Comparison of ENCODE assay signal across 8 cellular contexts in the genomic region with DNA sequence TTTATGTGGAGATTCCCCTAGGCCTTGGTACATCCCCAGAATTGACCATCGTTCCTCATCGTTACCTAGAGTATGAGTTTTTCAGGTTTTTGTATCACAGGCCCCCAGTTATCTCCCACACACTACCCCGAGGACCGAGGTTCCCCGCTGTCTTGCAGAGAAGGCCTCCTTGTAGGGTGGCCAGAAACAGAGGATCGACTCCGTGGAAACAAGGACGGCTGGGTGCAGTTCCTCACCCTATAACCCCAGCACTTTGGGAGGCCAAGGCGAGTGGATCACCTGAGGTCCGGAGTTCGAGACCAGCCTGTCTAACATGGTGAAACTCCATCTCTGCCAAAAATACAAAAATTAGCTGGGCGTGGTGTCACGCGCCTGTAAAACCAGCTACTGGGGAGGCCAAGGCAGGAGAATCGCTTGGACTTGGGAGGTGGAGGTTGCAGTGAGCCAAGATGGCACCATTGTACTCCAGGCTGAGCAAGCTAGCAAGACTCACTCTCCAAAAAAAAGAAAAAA. TPM values are rescaled to one million over a fixed set of nuclear protein-coding genes. Genes with fewer than 3 reads are reported as not detected.
A peak's percentile ranks its signal among the peaks of the same experiment; 100 is the strongest.
DNase-seq lines count a peak whose midpoint lies in the region; ATAC-seq, FAIRE-seq and TF ChIP-seq lines count a peak whose summit lies in the region.

No MANE protein-coding gene starts in this region.

- peak overlapping the region; percentile 92 for H3K4me2 ChIP-seq in PC-9
- peak overlapping the region; percentile 74 for H3K4me2 ChIP-seq in endothelial cell of umbilical vein (ENCODE audit: insufficient read depth, low read length)
- peak overlapping the region; percentile 85 for H3K4me2 ChIP-seq in osteoblast (ENCODE audit: insufficient read depth, low read length)

- no peaks in the 10 kb centered on the region for H3K36me3 ChIP-seq in CD8-positive, alpha-beta T cell (ENCODE audit: insufficient read depth, low read length)
- H3K36me3 ChIP-seq in PC-9 (ENCODE audit: low read depth) = no peaks in the 10 kb centered on the region
- no peaks in the 10 kb centered on the region for H3K36me3 ChIP-seq in endothelial cell of umbilical vein (ENCODE audit: control insufficient read depth in 2 of 2, extremely low read depth in 1 of 2, insufficient read depth in 2 of 2, low read length in 2 of 2)
- H3K36me3 ChIP-seq in osteoblast (ENCODE audit: insufficient read depth, low read length) = no peaks in the 10 kb centered on the region

- H3K4me1 ChIP-seq in CD8-positive, alpha-beta T cell (ENCODE audit: insufficient read depth, low read length) = peaks cover 38% of the 10 kb centered on the region
- H3K4me1 ChIP-seq in PC-9 (replicated peaks; ENCODE audit: insufficient read depth) = peaks cover 19% of the 10 kb centered on the region
- H3K4me1 ChIP-seq in endothelial cell of umbilical vein (ENCODE audit: control insufficient read depth, extremely low read depth, insufficient read depth, low read length) = no peaks in the 10 kb centered on the region
- peaks cover 16% of the 10 kb centered on the region for H3K4me1 ChIP-seq in osteoblast (ENCODE audit: insufficient read depth, low read length)

- ATAC-seq in CD8-positive, alpha-beta T cell = no peak

- peak overlapping the region; percentile 54 for H3K27ac ChIP-seq in CD8-positive, alpha-beta T cell (ENCODE audit: low read depth, low read length)
- H3K27ac ChIP-seq in PC-9 (peak overlapping the region; percentile 51; the same call in 1 of the 2 replicates), endothelial cell of umbilical vein (ENCODE audit: insufficient read depth, low read depth, low read length) (peak overlapping the region; percentile 73), osteoblast (ENCODE audit: low read depth, low read length) (peak overlapping the region; percentile 60)

- H3K4me3 ChIP-seq in CD8-positive, alpha-beta T cell (ENCODE audit: low read depth, low read length) = peak overlapping the region; percentile 61
- H3K4me3 ChIP-seq in PC-9 = peak overlapping the region; percentile 59
- peak overlapping the region; percentile 2 to 63 (median 55) for H3K4me3 ChIP-seq in endothelial cell of umbilical vein (replicated peaks in 1 of 3; ENCODE audit: insufficient read depth in 1 of 3, low read depth in 1 of 3, low read length in 3 of 3)
- H3K4me3 ChIP-seq in osteoblast (ENCODE audit: insufficient read depth, low read length) = peak overlapping the region; percentile 91

- POLR2A ChIA-PET in CD8-positive, alpha-beta T cell (lab: Charles Lee) = interaction anchor here (0.6 to 1.2 kb wide), 2 partner anchors 37 to 48 kb away, joined by 3 to 4 read pairs; no protein-coding TSS in a partner anchor
- POLR2A ChIA-PET in PC-9 (lab: Charles Lee; ENCODE audit: unreplicated experiment) (interaction anchor here (0.5 to 0.6 kb wide), 2 partner anchors 415 to 1047 kb away, joined by 3 to 16 read pairs; a partner anchor contains a TSS), endothelial cell of umbilical vein (lab: Charles Lee) (interaction anchor here (0.6 to 0.7 kb wide), 2 partner anchors 13 to 14 kb away, joined by 3 read pairs; no protein-coding TSS in a partner anchor)

- TF ChIP-seq POLR2A in endothelial cell of umbilical vein (IDR thresholded peaks at IDR 0.05; ENCODE audit: low read depth, low read length) = no peak

- intact Hi-C loops in CD8-positive, alpha-beta T cell (cut with DNase I, micrococcal nuclease) = loop anchor here (1.0 to 10.0 kb wide), 6 partner anchors 9 to 329 kb away; a partner anchor contains a TSS
- intact Hi-C loops in PC-9 (cut with micrococcal nuclease; ENCODE audit: unreplicated experiment) (loop anchor here (2.0 kb wide), 1 partner anchor 41 kb away; no protein-coding TSS in a partner anchor), endothelial cell of umbilical vein (cut with micrococcal nuclease) (loop anchor here (1.0 kb wide), 3 partner anchors 21 to 42 kb away; a partner anchor contains a TSS)

- peaks cover 4% of the 10 kb centered on the region for H3K36me3 Mint-ChIP-seq in CD8-positive, alpha-beta T cell

- H3K27ac Mint-ChIP-seq in CD8-positive, alpha-beta T cell = peak overlapping the region; percentile 85

- no peak for FAIRE-seq in endothelial cell of umbilical vein (lab: Jason Lieb, UNC)

- no peak for TF ChIP-seq CTCF in CD8-positive, alpha-beta T cell (IDR thresholded peaks at IDR 0.05)
- TF ChIP-seq CTCF in PC-9 (conservative IDR thresholded peaks at IDR 0.05) = no peak
- no peak for TF ChIP-seq CTCF in endothelial cell of umbilical vein (IDR thresholded peaks at IDR 0.05; ENCODE audit: extremely low read depth in 1 of 2, insufficient read depth in 1 of 2, low read depth in 1 of 2, low read length in 2 of 2)
- no peak for TF ChIP-seq CTCF in osteoblast (IDR thresholded peaks at IDR 0.05; ENCODE audit: extremely low read depth, low read depth, low read length)

- BruUV-seq in PC-9 (replicated peaks; lab: Mats Ljungman, UMichigan) (no TSS peak), endothelial cell of umbilical vein (replicated peaks; lab: Mats Ljungman, UMichigan) (TSS peak; percentile 69)

- H2AFZ ChIP-seq in PC-9 = peak overlapping the region; percentile 71
- H2AFZ ChIP-seq in endothelial cell of umbilical vein (ENCODE audit: low read depth, low read length) = peak overlapping the region; percentile 55
- H2AFZ ChIP-seq in osteoblast (ENCODE audit: low read length) = peak overlapping the region; percentile 78

- H3K79me2 ChIP-seq in PC-9 (ENCODE audit: low read depth) (peaks cover 50% of the 10 kb centered on the region), endothelial cell of umbilical vein (ENCODE audit: control insufficient read depth, insufficient read depth, low read length) (peaks cover 45% of the 10 kb centered on the region), osteoblast (ENCODE audit: insufficient read depth, low read length) (peaks cover 52% of the 10 kb centered on the region)

- no peaks in the 10 kb centered on the region for H3K9me3 ChIP-seq in CD8-positive, alpha-beta T cell (ENCODE audit: low read length)
- no peaks in the 10 kb centered on the region for H3K9me3 ChIP-seq in PC-9 (ENCODE audit: insufficient read depth, low read depth)
- H3K9me3 ChIP-seq in endothelial cell of umbilical vein (replicated peaks; ENCODE audit: control insufficient read depth, insufficient read depth, low read length) = no peaks in the 10 kb centered on the region
- H3K9me3 ChIP-seq in osteoblast (ENCODE audit: low read depth, low read length) = no peaks in the 10 kb centered on the region

- no peaks in the 10 kb centered on the region for H3K9me2 ChIP-seq in PC-9 (ENCODE audit: insufficient read depth)

- H4K20me1 ChIP-seq in PC-9 (ENCODE audit: insufficient read depth) (peaks cover 17% of the 10 kb centered on the region; the same call in 1 of the 2 replicates), endothelial cell of umbilical vein (replicated peaks; ENCODE audit: control insufficient read depth, extremely low read depth, insufficient read depth, low read length) (no peaks in the 10 kb centered on the region), osteoblast (ENCODE audit: insufficient read depth, low read length) (peaks cover 20% of the 10 kb centered on the region)

- dilution Hi-C loops in endothelial cell of umbilical vein (cut with MboI; ENCODE audit: extremely low pct_ligation_motif_present, low sequenced_read_pairs) = no loop called here

- CTCF ChIA-PET in CD8-positive, alpha-beta T cell (lab: Charles Lee) = interaction anchor here (0.6 to 1.3 kb wide), 2 partner anchors 8 to 958 kb away, joined by 3 to 4 read pairs; no protein-coding TSS in a partner anchor
- CTCF ChIA-PET in PC-9 (lab: Charles Lee) (no interaction called here), endothelial cell of umbilical vein (lab: Charles Lee) (interaction anchor here (0.9 to 1.0 kb wide), 2 partner anchors 41 to 187 kb away, joined by 3 to 4 read pairs; no protein-coding TSS in a partner anchor)

- H3K9me3 Mint-ChIP-seq in CD8-positive, alpha-beta T cell = no peaks in the 10 kb centered on the region

- H3K9me1 ChIP-seq in endothelial cell of umbilical vein (replicated peaks; ENCODE audit: control insufficient read depth, extremely low read depth, insufficient read depth, low read length) = no peaks in the 10 kb centered on the region

- peak overlapping the region; percentile 83 for H3K9ac ChIP-seq in endothelial cell of umbilical vein (replicated peaks; ENCODE audit: extremely low read depth, insufficient read depth, low read length)

- no peaks in the 10 kb centered on the region for H3K27me3 Mint-ChIP-seq in CD8-positive, alpha-beta T cell (ENCODE audit: low read depth)

- no peaks in the 10 kb centered on the region for H3K27me3 ChIP-seq in CD8-positive, alpha-beta T cell (ENCODE audit: insufficient read depth, low read length)
- H3K27me3 ChIP-seq in PC-9 (ENCODE audit: insufficient read depth, low read depth) (no peaks in the 10 kb centered on the region), endothelial cell of umbilical vein (ENCODE audit: control insufficient read depth in 2 of 2, insufficient read depth in 2 of 2, low read length in 2 of 2) (no peaks in the 10 kb centered on the region), osteoblast (ENCODE audit: insufficient read depth, low read length) (no peaks in the 10 kb centered on the region)

- H3K4me3 Mint-ChIP-seq in CD8-positive, alpha-beta T cell = peak overlapping the region; percentile 89

- peaks cover 17% of the 10 kb centered on the region; the same call in 1 of the 2 replicates for H3F3A ChIP-seq in PC-9 (ENCODE audit: insufficient read depth, low read depth)

- no peak for DNase-seq in CD8-positive, alpha-beta T cell
- no peak for DNase-seq in PC-9
- DNase-seq in endothelial cell of umbilical vein (ENCODE audit: low read depth, low spot score) = no peak
- no peak for DNase-seq in osteoblast (ENCODE audit: insufficient read length, low spot score, missing footprints)
- no peak for DNase-seq in cerebellar nuclear complex (lab: John Stamatoyannopoulos, UW)
- no peak for DNase-seq in GOT3 (lab: John Stamatoyannopoulos, UW)
- DNase-seq in medulla oblongata (ENCODE audit: extremely low spot score) = no peak
- no peak for DNase-seq in stimulated activated naive CD4-positive, alpha-beta T cell (lab: John Stamatoyannopoulos, UW)

- peaks cover 35% of the 10 kb centered on the region for H3K4me1 Mint-ChIP-seq in CD8-positive, alpha-beta T cell (ENCODE audit: low read depth)

RNA-seq across cellular contexts. Expression of a gene that starts 0.7 kb away (rescaled TPM):
- total RNA-seq in CD8-positive, alpha-beta T cell = 1 to 10 TPM; 6.4 to 7.3 TPM
- total RNA-seq in PC-9 (2021) (7.8 and 10.1 TPM in 2 replicates), endothelial cell of umbilical vein (8.0 and 11.7 TPM in 2 replicates), osteoblast (3.3 and 3.8 TPM in 2 replicates)
- 5.7 and 8.6 TPM in 2 replicates for polyA plus RNA-seq in endothelial cell of umbilical vein
- 1.1 and 2.6 TPM in 2 replicates for polyA plus RNA-seq in endothelial cell of umbilical vein (2011; cell fraction: cytosol; rRNA removed)
- 3.4 and 3.8 TPM in 2 replicates for polyA plus RNA-seq in endothelial cell of umbilical vein (2011; cell fraction: nucleus; rRNA removed)
- 1.7 and 2.9 TPM in 2 replicates for polyA plus RNA-seq in endothelial cell of umbilical vein (2012)
- 2.0 and 3.3 TPM in 2 replicates for polyA minus RNA-seq in endothelial cell of umbilical vein
- polyA minus RNA-seq in endothelial cell of umbilical vein (2011; cell fraction: cytosol; rRNA and poly(A)+ RNA removed) = 5.0 TPM
- polyA minus RNA-seq in endothelial cell of umbilical vein (2011; cell fraction: nucleus; rRNA and poly(A)+ RNA removed) = 2.8 and 7.1 TPM in 2 replicates

RNA-seq across cellular contexts. Expression of a gene that starts 0.7 kb away (rescaled TPM):
- total RNA-seq in CD8-positive, alpha-beta T cell = 10 to 100 TPM; 18.5 to 19.2 TPM
- total RNA-seq in PC-9 (2021) (61.7 and 69.8 TPM in 2 replicates), endothelial cell of umbilical vein (68.2 and 72.2 TPM in 2 replicates), osteoblast (55.7 and 70.6 TPM in 2 replicates)
- polyA plus RNA-seq in endothelial cell of umbilical vein = 24.4 and 29.6 TPM in 2 replicates
- 16.1 and 22.8 TPM in 2 replicates for polyA plus RNA-seq in endothelial cell of umbilical vein (2011; cell fraction: cytosol; rRNA removed)
- polyA plus RNA-seq in endothelial cell of umbilical vein (2011; cell fraction: nucleus; rRNA removed) = 33.4 and 36.5 TPM in 2 replicates
- 28.5 and 51.3 TPM in 2 replicates for polyA plus RNA-seq in endothelial cell of umbilical vein (2012)
- polyA minus RNA-seq in endothelial cell of umbilical vein = 23.8 and 26.8 TPM in 2 replicates
- polyA minus RNA-seq in endothelial cell of umbilical vein (2011; cell fraction: cytosol; rRNA and poly(A)+ RNA removed) = 29.4 TPM
- 16.2 and 22.0 TPM in 2 replicates for polyA minus RNA-seq in endothelial cell of umbilical vein (2011; cell fraction: nucleus; rRNA and poly(A)+ RNA removed)

RNA-seq across cellular contexts. Expression of a gene that starts 20.6 kb away (rescaled TPM):
- 100 to 1,000 TPM; 204 TPM for total RNA-seq in CD8-positive, alpha-beta T cell
- 33.0 and 35.9 TPM in 2 replicates for total RNA-seq in PC-9 (2021)
- 89.8 and 97.0 TPM in 2 replicates for total RNA-seq in endothelial cell of umbilical vein
- 143 and 179 TPM in 2 replicates for polyA plus RNA-seq in endothelial cell of umbilical vein
- 38.4 and 71.7 TPM in 2 replicates for polyA plus RNA-seq in endothelial cell of umbilical vein (2011; cell fraction: cytosol; rRNA removed)
- polyA plus RNA-seq in endothelial cell of umbilical vein (2011; cell fraction: nucleus; rRNA removed) = 76.9 and 77.9 TPM in 2 replicates
- 29.4 and 57.3 TPM in 2 replicates for polyA plus RNA-seq in endothelial cell of umbilical vein (2012)
- 41.1 and 52.8 TPM in 2 replicates for polyA minus RNA-seq in endothelial cell of umbilical vein
- 28.8 TPM for polyA minus RNA-seq in endothelial cell of umbilical vein (2011; cell fraction: cytosol; rRNA and poly(A)+ RNA removed)
- 11.6 and 18.8 TPM in 2 replicates for polyA minus RNA-seq in endothelial cell of umbilical vein (2011; cell fraction: nucleus; rRNA and poly(A)+ RNA removed)
- total RNA-seq in osteoblast = 49.5 and 52.5 TPM in 2 replicates

RNA-seq across cellular contexts. Expression of a gene that starts 35.1 kb away (rescaled TPM):
- total RNA-seq in CD8-positive, alpha-beta T cell = 100 to 1,000 TPM; 140 to 141 TPM
- 58.2 and 58.3 TPM in 2 replicates for total RNA-seq in PC-9 (2021)
- 93.8 and 96.6 TPM in 2 replicates for total RNA-seq in endothelial cell of umbilical vein
- 110 and 134 TPM in 2 replicates for polyA plus RNA-seq in endothelial cell of umbilical vein
- 38.8 and 65.3 TPM in 2 replicates for polyA plus RNA-seq in endothelial cell of umbilical vein (2011; cell fraction: cytosol; rRNA removed)
- polyA plus RNA-seq in endothelial cell of umbilical vein (2011; cell fraction: nucleus; rRNA removed) = 260 and 290 TPM in 2 replicates
- polyA plus RNA-seq in endothelial cell of umbilical vein (2012) = 55.9 and 84.3 TPM in 2 replicates
- polyA minus RNA-seq in endothelial cell of umbilical vein = 54.4 and 69.3 TPM in 2 replicates
- 32.7 TPM for polyA minus RNA-seq in endothelial cell of umbilical vein (2011; cell fraction: cytosol; rRNA and poly(A)+ RNA removed)
- polyA minus RNA-seq in endothelial cell of umbilical vein (2011; cell fraction: nucleus; rRNA and poly(A)+ RNA removed) = 30.7 and 61.8 TPM in 2 replicates
- total RNA-seq in osteoblast = 68.8 and 70.1 TPM in 2 replicates

RNA-seq across cellular contexts. Expression of a gene that starts 42.5 kb away (rescaled TPM):
- 10 to 100 TPM; 85.7 to 88.7 TPM for total RNA-seq in CD8-positive, alpha-beta T cell
- total RNA-seq in PC-9 (2021) = 26.7 and 41.2 TPM in 2 replicates
- 36.6 and 38.0 TPM in 2 replicates for total RNA-seq in endothelial cell of umbilical vein
- 11.6 and 22.6 TPM in 2 replicates for polyA plus RNA-seq in endothelial cell of umbilical vein
- 6.0 and 10.4 TPM in 2 replicates for polyA plus RNA-seq in endothelial cell of umbilical vein (2011; cell fraction: cytosol; rRNA removed)
- polyA plus RNA-seq in endothelial cell of umbilical vein (2011; cell fraction: nucleus; rRNA removed) = 4.4 and 4.6 TPM in 2 replicates
- 12.1 and 19.5 TPM in 2 replicates for polyA plus RNA-seq in endothelial cell of umbilical vein (2012)
- polyA minus RNA-seq in endothelial cell of umbilical vein = 3.1 and 3.2 TPM in 2 replicates
- 19.7 TPM for polyA minus RNA-seq in endothelial cell of umbilical vein (2011; cell fraction: cytosol; rRNA and poly(A)+ RNA removed)
- polyA minus RNA-seq in endothelial cell of umbilical vein (2011; cell fraction: nucleus; rRNA and poly(A)+ RNA removed) = 2.0 and 3.2 TPM in 2 replicates
- 6.9 and 11.5 TPM in 2 replicates for total RNA-seq in osteoblast
